1 cellular context compared by ENCODE assay signal in the genomic region with DNA sequence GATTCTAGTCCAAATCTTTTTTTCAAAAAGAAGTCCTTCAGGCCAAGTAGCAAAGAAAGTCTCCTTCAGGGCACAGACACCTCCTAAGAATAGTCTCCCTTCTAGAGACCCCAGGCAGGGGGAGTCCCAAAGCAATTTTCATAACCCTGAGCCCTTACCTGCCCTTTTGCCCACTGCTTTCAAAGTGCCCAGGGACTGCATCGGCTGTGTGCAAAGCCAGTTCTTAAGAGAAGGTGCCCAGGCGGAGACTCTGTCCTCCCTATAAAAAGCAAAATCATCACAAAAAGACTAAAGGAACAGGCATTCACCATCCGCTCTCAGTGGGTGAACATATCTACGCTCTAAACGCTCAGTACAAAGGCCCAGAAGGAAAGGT.
A peak's percentile ranks its signal among the peaks of the same experiment; 100 is the strongest.
TF ChIP-seq lines count a peak whose summit lies in the region.

No MANE protein-coding gene starts in this region.

TF ChIP-seq in GM12878, 131 proteins besides CTCF, POLR2A, EP300 and RAD21:
- TF ChIP-seq SMAD5 (IDR thresholded peaks at IDR 0.05; ENCODE audit: low read depth): 0 out of 2 replicates have a peak, but pooled peaks have one; percentile 19
- TF ChIP-seq, protein P1, sequence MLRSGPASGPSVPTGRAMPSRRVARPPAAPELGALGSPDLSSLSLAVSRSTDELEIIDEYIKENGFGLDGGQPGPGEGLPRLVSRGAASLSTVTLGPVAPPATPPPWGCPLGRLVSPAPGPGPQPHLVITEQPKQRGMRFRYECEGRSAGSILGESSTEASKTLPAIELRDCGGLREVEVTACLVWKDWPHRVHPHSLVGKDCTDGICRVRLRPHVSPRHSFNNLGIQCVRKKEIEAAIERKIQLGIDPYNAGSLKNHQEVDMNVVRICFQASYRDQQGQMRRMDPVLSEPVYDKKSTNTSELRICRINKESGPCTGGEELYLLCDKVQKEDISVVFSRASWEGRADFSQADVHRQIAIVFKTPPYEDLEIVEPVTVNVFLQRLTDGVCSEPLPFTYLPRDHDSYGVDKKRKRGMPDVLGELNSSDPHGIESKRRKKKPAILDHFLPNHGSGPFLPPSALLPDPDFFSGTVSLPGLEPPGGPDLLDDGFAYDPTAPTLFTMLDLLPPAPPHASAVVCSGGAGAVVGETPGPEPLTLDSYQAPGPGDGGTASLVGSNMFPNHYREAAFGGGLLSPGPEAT (IDR thresholded peaks at IDR 0.05; ENCODE audit: low read depth): no peak
